17 cellular contexts compared by ENCODE assay signal in the genomic region with DNA sequence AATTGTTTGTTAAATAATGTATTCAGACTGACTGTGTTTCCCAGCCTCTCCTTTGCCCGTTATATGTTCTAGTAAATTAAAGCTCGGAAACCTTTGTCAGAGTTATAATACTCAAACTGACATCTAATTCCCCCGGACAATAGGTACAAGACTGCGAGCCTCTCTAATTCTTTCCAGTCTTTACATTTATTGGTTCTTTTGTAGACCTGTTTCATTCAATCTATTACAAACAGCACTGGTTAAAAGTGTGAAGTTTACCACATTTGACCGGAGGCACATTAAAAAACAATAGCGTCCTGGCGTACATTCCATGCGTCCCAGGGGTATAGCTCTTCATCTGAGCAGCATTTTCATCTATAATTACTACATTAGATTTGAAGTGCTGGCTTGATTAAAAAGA. TPM values are rescaled to one million over a fixed set of nuclear protein-coding genes. Genes with fewer than 3 reads are reported as not detected.
DNase-seq lines count a peak whose midpoint lies in the region; ATAC-seq and TF ChIP-seq lines count a peak whose summit lies in the region.
"Had no signal": no experiment of that assay in that cellular context is flagged by ENCODE, and none has a peak within 500 bp of the region (broad histone marks: within the 10 kb centered on the region; RNA-seq: fewer than 3 reads in every experiment).

No MANE protein-coding gene starts in this region.

- H4K20me1 ChIP-seq in hepatocyte (ENCODE audit: insufficient read depth, poor library complexity, severe bottlenecking): no peaks in the 10 kb centered on the region

- no peak for ATAC-seq in heart right ventricle
- ATAC-seq: Panc1, T-cell had no signal

- H3K36me3 ChIP-seq in hepatocyte (replicated peaks; ENCODE audit: insufficient read depth, low read depth) (no peaks in the 10 kb centered on the region), skeletal muscle satellite cell (ENCODE audit: insufficient read depth, low read length) (no peaks in the 10 kb centered on the region), heart right ventricle (no peaks in the 10 kb centered on the region)

- no peak overlapping the region for H3K4me2 ChIP-seq in hepatocyte
- peak overlapping the region; percentile 23 for H3K4me2 ChIP-seq in skeletal muscle satellite cell (ENCODE audit: low read length)

- H3K9me3 ChIP-seq in hepatocyte (ENCODE audit: low read depth): no peaks in the 10 kb centered on the region
- no peaks in the 10 kb centered on the region for H3K9me3 ChIP-seq in skeletal muscle satellite cell (replicated peaks; ENCODE audit: low read length)
- H3K9me3 ChIP-seq in heart right ventricle: no peaks in the 10 kb centered on the region

- H3K27me3 ChIP-seq in hepatocyte: no peaks in the 10 kb centered on the region
- no peaks in the 10 kb centered on the region for H3K27me3 ChIP-seq in skeletal muscle satellite cell (ENCODE audit: control insufficient read depth, insufficient read depth, low read length)
- peaks cover 0 to 14% (median 0%) of the 10 kb centered on the region in 7 donors for H3K27me3 ChIP-seq in heart right ventricle

- no peak overlapping the region for H2AFZ ChIP-seq in hepatocyte

- TF ChIP-seq CTCF in hepatocyte (IDR thresholded peaks at IDR 0.05; ENCODE audit: poor library complexity) (no peak), heart right ventricle (IDR thresholded peaks at IDR 0.05) (no peak)

- 87% methylated on average over 8 of the region's 8 CpGs for WGBS in hepatocyte (ENCODE audit: low lambda C conversion rate, missing lambda C conversion rate)
- WGBS in heart right ventricle, 2 donors: 88 to 91% methylated on average over 8 of the region's 8 CpGs

- H3K4me1 ChIP-seq in hepatocyte (ENCODE audit: insufficient read depth): peaks cover 12% of the 10 kb centered on the region
- H3K4me1 ChIP-seq in skeletal muscle satellite cell (ENCODE audit: control insufficient read depth, insufficient read depth, low read length): peaks cover 38% of the 10 kb centered on the region
- H3K4me1 ChIP-seq in heart right ventricle: no peaks in the 10 kb centered on the region

- no peaks in the 10 kb centered on the region for H3K9me2 ChIP-seq in hepatocyte (replicated peaks; ENCODE audit: insufficient read depth)

- DNase-seq in NCI-H748 (lab: John Stamatoyannopoulos, UW; ENCODE audit: unreplicated experiment) (peak; percentile 33), NCI-H748 treated with DMSO at 0.1 percent for 48 hours (lab: John Stamatoyannopoulos, UW) (no peak), NCI-H69 (lab: John Stamatoyannopoulos, UW) (peak; percentile 52), hepatocyte (ENCODE audit: low spot score) (no peak), NAMALWA (ENCODE audit: low spot score) (no peak), dedifferentiated amniotic fluid mesenchymal stem cell (ENCODE audit: extremely low spot score) (no peak), heart right ventricle (no peak)
- DNase-seq: CD4-positive, CD25-positive, alpha-beta regulatory T cell; COR-L47; DMS79; H7; KBM-7; NCI-H2029; NCI-H774; T-cell had no signal

- peaks cover 3% of the 10 kb centered on the region for H3K79me2 ChIP-seq in hepatocyte

- H3K4me3 ChIP-seq in hepatocyte: no peak overlapping the region
- no peak overlapping the region for H3K4me3 ChIP-seq in skeletal muscle satellite cell (ENCODE audit: low read length)
- no peak overlapping the region for H3K4me3 ChIP-seq in heart right ventricle

- intact Hi-C loops in heart right ventricle (cut with DNase I): no loop called here

- H3K9ac ChIP-seq in skeletal muscle satellite cell (ENCODE audit: low read depth, low read length): no peak overlapping the region

- H3K27ac ChIP-seq in hepatocyte: peak overlapping the region; percentile 17
- H3K27ac ChIP-seq in heart right ventricle: no peak overlapping the region

RNA-seq across cellular contexts. Expression of a gene that starts 49.9 kb away (rescaled TPM):
- total RNA-seq in hepatocyte (70.9 and 88.5 TPM in 2 replicates), heart right ventricle (1 to 10 TPM; 1.5 to 6.6 (median 4.0) TPM)
- polyA plus RNA-seq in hepatocyte (13.7 and 16.1 TPM in 2 replicates), heart right ventricle (under 1 TPM; 0.20 to 0.73 TPM)
- 17.5 and 55.7 TPM in 2 replicates for total RNA-seq in skeletal muscle satellite cell (2012; rRNA removed)
- total RNA-seq: CD4-positive, CD25-positive, alpha-beta regulatory T cell had no signal
- polyA plus RNA-seq: CD4-positive, CD25-positive, alpha-beta regulatory T cell had no signal

Comparison
In these comparisons a context has a peak if more than half of its experiments do, and no peak if none do; other contexts are left out.
1. DNase-seq: peak in NCI-H748 (single experiment) and NCI-H69 (single experiment); none in NCI-H748 treated with DMSO at 0.1 percent for 48 hours (single experiment), hepatocyte (single experiment), NAMALWA (single experiment), dedifferentiated amniotic fluid mesenchymal stem cell (single experiment) and heart right ventricle (0 of 2).